33 cellular contexts compared by ENCODE assay signal in genomic region chrX:8349816-8350544, GRCh38.
"Had no signal": no experiment of that assay in that cellular context is flagged by ENCODE, and none has a peak within 500 bp of the region (broad histone marks: within the 10 kb centered on the region; RNA-seq: fewer than 3 reads in every experiment).

No MANE protein-coding gene starts in this region.

- H2AFZ ChIP-seq: PC-9 had no signal

- FAIRE-seq: RCC 7860 had no signal

- H3K27ac ChIP-seq: PC-9, RWPE1, SJCRH30, SK-N-MC had no signal

- H3K9me3 ChIP-seq: MG63, SJCRH30 had no signal

- H3K36me3 ChIP-seq: MG63, SJCRH30 had no signal

- H3K4me3 ChIP-seq: MG63, PC-9, SJCRH30, SK-N-MC had no signal

- ATAC-seq: Panc1, Right ventricle myocardium inferior, SK-N-SH treated with all-trans-retinoic acid at 6 μM for 48 hours had no signal

- DNase-seq: Kasumi-1, KG1, MG63, NCI-H1048, NCI-H1092 treated with DMSO at 0.1 percent for 48 hours, NCI-H1105 treated with DMSO at 0.1 percent for 48 hours, NCI-H1417, NCI-H1436, NCI-H146, NCI-H1694, NCI-H187, NCI-H1930, NCI-H2029 treated with DMSO at 0.1 percent for 48 hours, NCI-H2081 treated with DMSO at 0.1 percent for 48 hours, NCI-H2107, NCI-H2171, NCI-H226, NCI-H446 treated with DMSO at 0.1 percent for 48 hours, NCI-H510A, NCI-H526, NCI-H69, NCI-H748 treated with DMSO at 0.1 percent for 48 hours, NCI-H82, PC-9, SHP77, SIG-M5, SJCRH30 had no signal

- H3K4me2 ChIP-seq: PC-9 had no signal

- H3K27me3 ChIP-seq: MG63, SJCRH30 had no signal

- H3K4me1 ChIP-seq: SJCRH30 had no signal
